1 cellular context compared by ENCODE assay signal in the genomic region with DNA sequence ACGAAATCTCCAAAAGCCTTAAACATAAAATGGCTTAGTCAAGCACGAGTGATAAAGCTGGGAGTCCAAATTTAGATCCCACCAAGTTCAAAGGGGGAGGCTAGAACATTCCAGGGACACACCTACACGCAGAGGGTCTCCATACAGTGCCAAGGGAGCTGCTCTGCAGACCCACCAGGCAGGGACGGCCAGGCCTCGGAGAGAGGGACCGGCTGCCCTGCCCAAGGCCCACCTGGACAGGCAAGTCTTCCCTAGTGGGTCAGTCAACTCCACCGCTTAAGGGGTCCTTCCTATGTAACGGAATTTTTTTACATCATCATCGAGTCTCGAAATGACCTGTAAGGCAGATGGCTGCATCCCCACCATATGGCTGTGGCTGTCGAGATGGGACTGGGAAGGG.
TF ChIP-seq lines count a peak whose summit lies in the region.

No MANE protein-coding gene starts in this region.

TF ChIP-seq in GM12878, 131 proteins besides CTCF, POLR2A, EP300 and RAD21:
- TF ChIP-seq CHD1 (IDR thresholded peaks at IDR 0.05; ENCODE audit: low read depth, low read length) (no peak), NBN (IDR thresholded peaks at IDR 0.05) (no peak), STAT1 (conservative IDR thresholded peaks at IDR 0.05) (no peak), WRNIP1 (IDR thresholded peaks at IDR 0.05; ENCODE audit: borderline replicate concordance, low read depth, low read length) (no peak), PAX5 (IDR thresholded peaks at IDR 0.05; ENCODE audit: borderline replicate concordance, low read depth, low read length) (no peak), BCL11A (IDR thresholded peaks at IDR 0.05; ENCODE audit: low read depth, low read length) (no peak), ASH2L (IDR thresholded peaks at IDR 0.05; ENCODE audit: borderline replicate concordance, low read depth) (no peak), MYB (IDR thresholded peaks at IDR 0.05; ENCODE audit: borderline replicate concordance, low read depth, low read length) (no peak), RCOR1 (conservative IDR thresholded peaks at IDR 0.05; ENCODE audit: low read depth, low read length) (no peak), MEF2A (IDR thresholded peaks at IDR 0.05; ENCODE audit: insufficient read depth, low read depth, low read length) (no peak), MYC (IDR thresholded peaks at IDR 0.05; ENCODE audit: insufficient read depth, insufficient read length, insufficient replicate concordance, low read length, severe bottlenecking) (no peak), TAF1 (IDR thresholded peaks at IDR 0.05; ENCODE audit: borderline replicate concordance, low read depth, low read length) (no peak), ZZZ3 (IDR thresholded peaks at IDR 0.05; ENCODE audit: control insufficient read depth, insufficient read length, low read depth) (no peak), YY1 (IDR thresholded peaks at IDR 0.05; ENCODE audit: low read depth, low read length) (no peak)
- TF ChIP-seq, protein P1, sequence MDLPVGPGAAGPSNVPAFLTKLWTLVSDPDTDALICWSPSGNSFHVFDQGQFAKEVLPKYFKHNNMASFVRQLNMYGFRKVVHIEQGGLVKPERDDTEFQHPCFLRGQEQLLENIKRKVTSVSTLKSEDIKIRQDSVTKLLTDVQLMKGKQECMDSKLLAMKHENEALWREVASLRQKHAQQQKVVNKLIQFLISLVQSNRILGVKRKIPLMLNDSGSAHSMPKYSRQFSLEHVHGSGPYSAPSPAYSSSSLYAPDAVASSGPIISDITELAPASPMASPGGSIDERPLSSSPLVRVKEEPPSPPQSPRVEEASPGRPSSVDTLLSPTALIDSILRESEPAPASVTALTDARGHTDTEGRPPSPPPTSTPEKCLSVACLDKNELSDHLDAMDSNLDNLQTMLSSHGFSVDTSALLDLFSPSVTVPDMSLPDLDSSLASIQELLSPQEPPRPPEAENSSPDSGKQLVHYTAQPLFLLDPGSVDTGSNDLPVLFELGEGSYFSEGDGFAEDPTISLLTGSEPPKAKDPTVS (IDR thresholded peaks at IDR 0.05; ENCODE audit: low read depth, low read length): no peak
